Comparison of ENCODE assay signal across 9 cellular contexts in genomic region chr1:21270086-21270689, GRCh38. TPM values are rescaled to one million over a fixed set of nuclear protein-coding genes. Genes with fewer than 3 reads are reported as not detected.
DNase-seq lines count a peak whose midpoint lies in the region; ATAC-seq and TF ChIP-seq lines count a peak whose summit lies in the region.
"Had no signal": no experiment of that assay in that cellular context is flagged by ENCODE, and none has a peak within 500 bp of the region (broad histone marks: within the 10 kb centered on the region; RNA-seq: fewer than 3 reads in every experiment).

No MANE protein-coding gene starts in this region.

- no peak overlapping the region for H3K4me3 Mint-ChIP-seq in chondrocyte (ENCODE audit: unreplicated experiment)
- H3K4me3 Mint-ChIP-seq: dendritic cell treated with granulocyte-macrophage colony-stimulating factor and Interleukin-4, amounts not matched to agents 40 ng/mL and 50 ng/mL, for 4 days had no signal

- peaks cover 29% of the 10 kb centered on the region for H3K4me1 Mint-ChIP-seq in chondrocyte (ENCODE audit: low read depth)

- ATAC-seq in HG03469 (IDR thresholded peaks at IDR 0.05; ENCODE audit: unreplicated experiment): no peak

- H3K36me3 Mint-ChIP-seq in chondrocyte (ENCODE audit: low read depth): peaks cover 29% of the 10 kb centered on the region

- no peak overlapping the region for H3K27ac Mint-ChIP-seq in chondrocyte (ENCODE audit: unreplicated experiment)
- H3K27ac Mint-ChIP-seq: dendritic cell treated with granulocyte-macrophage colony-stimulating factor and Interleukin-4, amounts not matched to agents 40 ng/mL and 50 ng/mL, for 4 days had no signal

- peak; percentile 98 for TF ChIP-seq CTCF in GM10266 (IDR thresholded peaks at IDR 0.05; ENCODE audit: control insufficient read depth, insufficient read depth, low read depth, missing control alignments)
- peak; percentile 91 for TF ChIP-seq CTCF in chondrocyte (IDR thresholded peaks at IDR 0.05)

- H3K27me3 Mint-ChIP-seq in chondrocyte (ENCODE audit: low read depth): no peaks in the 10 kb centered on the region

- no peaks in the 10 kb centered on the region for H3K9me3 Mint-ChIP-seq in chondrocyte (ENCODE audit: low read depth)
- H3K9me3 Mint-ChIP-seq: dendritic cell treated with granulocyte-macrophage colony-stimulating factor and Interleukin-4, amounts not matched to agents 40 ng/mL and 50 ng/mL, for 4 days had no signal

- DNase-seq in GM10266 (ENCODE audit: extremely low spot score): peak; percentile 84
- peak; percentile 38 for DNase-seq in LoVo (ENCODE audit: low spot score)
- DNase-seq in activated CD4-positive, alpha-beta T cell treated with anti-CD3 and anti-CD28 coated beads for 1 hour: peak; percentile 70
- no peak for DNase-seq in chondrocyte (ENCODE audit: low spot score)
- DNase-seq in lung microvascular endothelial cell (ENCODE audit: low read depth in 2 of 2): peak; percentile 68 to 84
- DNase-seq in stimulated activated CD8-positive, alpha-beta memory T cell treated with anti-CD3 and anti-CD28 coated beads, Interleukin-4, amount 100 ng/mL, for 4 hours (ENCODE audit: low read depth in 2 of 2, low spot score in 1 of 2): peak; percentile 58 to 71
- DNase-seq in middle frontal gyrus (ENCODE audit: extremely low spot score, low spot score): no peak

RNA-seq across cellular contexts. Expression of gene ECE1, which starts 20.1 kb away (rescaled TPM):
- total RNA-seq in chondrocyte (83.7 to 99.2 TPM (median 98.5 TPM) in 3 replicates), lung microvascular endothelial cell (93.1 and 121 TPM in 2 replicates)

Comparison
In these comparisons a context has a peak if more than half of its experiments do, and no peak if none do; other contexts are left out.
1. DNase-seq: peak in GM10266 (single experiment), LoVo (single experiment), activated CD4-positive, alpha-beta T cell treated with anti-CD3 and anti-CD28 coated beads for 1 hour (single experiment), lung microvascular endothelial cell (2 of 2) and stimulated activated CD8-positive, alpha-beta memory T cell treated with anti-CD3 and anti-CD28 coated beads, Interleukin-4, amount 100 ng/mL, for 4 hours (2 of 2); none in chondrocyte (single experiment) and middle frontal gyrus (single experiment).